ENCODE assay signal across 34 cellular contexts in genomic region chr2:163748420-163748819, GRCh38. TPM values are rescaled to one million over a fixed set of nuclear protein-coding genes. Genes with fewer than 3 reads are reported as not detected.
"Had no signal": no experiment of that assay in that cellular context is flagged by ENCODE, and none has a peak within 500 bp of the region (broad histone marks: within the 10 kb centered on the region; RNA-seq: fewer than 3 reads in every experiment).

No MANE protein-coding gene starts in this region.

- H3K9me3 ChIP-seq: adrenal gland, ascending aorta, esophagus muscularis mucosa, ovary, upper lobe of left lung had no signal

- H3K27ac Mint-ChIP-seq: activated naive CD4-positive, alpha-beta T cell treated with anti-CD3 and anti-CD28 coated beads for 36 hours; activated naive CD8-positive, alpha-beta T cell treated with anti-CD3 and anti-CD28 coated beads for 36 hours; activated T-helper 1 cell treated with anti-CD3 and anti-CD28 coated beads, Interleukin-12 subunit alpha, Interleukin-12 subunit beta, Interleukin-2, Interleukin-4 antibody, amounts not matched to agents 30 ng/mL and 10 ng/mL and 1 ng/mL, durations not matched to agents 14 hours and 24 hours and 36 hours; brain; effector memory CD8-positive, alpha-beta T cell; memory B cell; naive thymus-derived CD4-positive, alpha-beta T cell; progenitor cell of endocrine pancreas; stimulated activated memory B cell treated with anti-CD40 and anti-IgM and Interleukin-4, amounts not matched to agents 10 μg/mL and 1 μg/mL and 100 μg/mL, for 72 hours; stimulated activated naive CD8-positive, alpha-beta T cell treated with anti-CD3 and anti-CD28 coated beads, Interleukin-15, amount 100 ng/mL, for 72 hours; T-helper 1 cell treated with Interleukin-12 subunit alpha and Interleukin-12 subunit beta and Interleukin-4 antibody, amounts not matched to agents 30 μg/mL and 1 μg/mL, for 36 hours had no signal

- H3K4me1 ChIP-seq: adrenal gland, esophagus muscularis mucosa, upper lobe of left lung had no signal

- H3K4me1 Mint-ChIP-seq: activated naive CD8-positive, alpha-beta T cell treated with anti-CD3 and anti-CD28 coated beads for 36 hours; memory B cell; naive thymus-derived CD4-positive, alpha-beta T cell; stimulated activated memory B cell treated with anti-CD40 and anti-IgM and Interleukin-4, amounts not matched to agents 10 μg/mL and 1 μg/mL and 100 μg/mL, for 72 hours; stimulated activated naive CD8-positive, alpha-beta T cell treated with anti-CD3 and anti-CD28 coated beads, Interleukin-15, amount 100 ng/mL, for 72 hours had no signal

- H3K36me3 ChIP-seq: adrenal gland, ascending aorta, esophagus muscularis mucosa, ovary, upper lobe of left lung had no signal

- H3K27me3 Mint-ChIP-seq: activated naive CD8-positive, alpha-beta T cell treated with anti-CD3 and anti-CD28 coated beads for 36 hours; effector memory CD8-positive, alpha-beta T cell; memory B cell; naive thymus-derived CD4-positive, alpha-beta T cell; stimulated activated memory B cell treated with anti-CD40 and anti-IgM and Interleukin-4, amounts not matched to agents 10 μg/mL and 1 μg/mL and 100 μg/mL, for 72 hours; stimulated activated naive CD8-positive, alpha-beta T cell treated with anti-CD3 and anti-CD28 coated beads, Interleukin-15, amount 100 ng/mL, for 72 hours had no signal

- H3K9me3 Mint-ChIP-seq: activated T-helper 1 cell treated with anti-CD3 and anti-CD28 coated beads, Interleukin-12 subunit alpha, Interleukin-12 subunit beta, Interleukin-2, Interleukin-4 antibody, amounts not matched to agents 30 ng/mL and 10 ng/mL and 1 ng/mL, durations not matched to agents 14 hours and 24 hours and 36 hours; T-helper 1 cell treated with Interleukin-12 subunit alpha and Interleukin-12 subunit beta and Interleukin-4 antibody, amounts not matched to agents 30 μg/mL and 1 μg/mL, for 36 hours had no signal

- H3K4me3 ChIP-seq: adrenal gland, ascending aorta, esophagus muscularis mucosa, ovary, skin epidermis, upper lobe of left lung had no signal

- ATAC-seq: activated CD4-positive, CD25-positive, alpha-beta regulatory T cell treated with anti-CD3 and anti-CD28 coated beads, Interleukin-2, amount 50 U/mL, for 24 hours; effector memory CD8-positive, alpha-beta T cell; naive thymus-derived CD4-positive, alpha-beta T cell; sciatic nerve; stimulated activated memory B cell treated with anti-CD40 and anti-IgM and Interleukin-4, amounts not matched to agents 10 μg/mL and 1 μg/mL and 100 μg/mL, for 72 hours; stimulated activated naive CD8-positive, alpha-beta T cell treated with anti-CD3 and anti-CD28 coated beads, Interleukin-15, amount 100 ng/mL, for 72 hours had no signal

- H3K27ac ChIP-seq: adrenal gland, ascending aorta, esophagus muscularis mucosa, ovary, skin epidermis, upper lobe of left lung, VCaP had no signal

- H3K4me3 Mint-ChIP-seq: activated naive CD4-positive, alpha-beta T cell treated with anti-CD3 and anti-CD28 coated beads for 36 hours; activated naive CD8-positive, alpha-beta T cell treated with anti-CD3 and anti-CD28 coated beads for 36 hours; activated T-helper 1 cell treated with anti-CD3 and anti-CD28 coated beads, Interleukin-12 subunit alpha, Interleukin-12 subunit beta, Interleukin-2, Interleukin-4 antibody, amounts not matched to agents 30 ng/mL and 10 ng/mL and 1 ng/mL, durations not matched to agents 14 hours and 24 hours and 36 hours; brain; effector memory CD8-positive, alpha-beta T cell; memory B cell; naive thymus-derived CD4-positive, alpha-beta T cell; stimulated activated memory B cell treated with anti-CD40 and anti-IgM and Interleukin-4, amounts not matched to agents 10 μg/mL and 1 μg/mL and 100 μg/mL, for 72 hours; stimulated activated naive CD8-positive, alpha-beta T cell treated with anti-CD3 and anti-CD28 coated beads, Interleukin-15, amount 100 ng/mL, for 72 hours; T-helper 1 cell treated with Interleukin-12 subunit alpha and Interleukin-12 subunit beta and Interleukin-4 antibody, amounts not matched to agents 30 μg/mL and 1 μg/mL, for 36 hours had no signal

- DNase-seq: activated CD4-positive, alpha-beta T cell treated with anti-CD3 and anti-CD28 coated beads for 48 hours; activated CD4-positive, alpha-beta T cell treated with anti-CD3 and anti-CD28 coated beads, Interleukin-2, amount 50 U/mL, for 48 hours; activated CD8-positive, alpha-beta memory T cell treated with anti-CD3 and anti-CD28 coated beads for 24 hours; activated CD8-positive, alpha-beta memory T cell treated with anti-CD3 and anti-CD28 coated beads, Interleukin-2, amount 50 U/mL, for 4 hours; activated effector memory CD4-positive, alpha-beta T cell treated with anti-CD3 and anti-CD28 coated beads, Interleukin-2, amount 50 U/mL, for 16 hours; activated naive CD4-positive, alpha-beta T cell treated with anti-CD3 and anti-CD28 coated beads for 36 hours; activated naive CD8-positive, alpha-beta T cell treated with anti-CD3 and anti-CD28 coated beads for 36 hours; activated T-cell treated with anti-CD3 and anti-CD28 coated beads, Interleukin-2, amount 50 U/mL, for 1 hour; adrenal gland; caudate nucleus; cortex of kidney; effector memory CD8-positive, alpha-beta T cell; midbrain; naive thymus-derived CD4-positive, alpha-beta T cell; ovary; retina; stimulated activated CD4-positive, alpha-beta T cell treated with anti-CD3 and anti-CD28 coated beads, Interleukin-4, amount 100 ng/mL, for 4 hours; stimulated activated CD8-positive, alpha-beta memory T cell treated with anti-CD3 and anti-CD28 coated beads, Interleukin-4, amount 100 ng/mL, for 48 hours; stimulated activated naive CD8-positive, alpha-beta T cell treated with anti-CD3 and anti-CD28 coated beads, Interleukin-15, amount 100 ng/mL, for 72 hours; substantia nigra; T-helper 9 cell; upper lobe of left lung had no signal

- H3K27me3 ChIP-seq: adrenal gland, ascending aorta, esophagus muscularis mucosa, ovary, upper lobe of left lung had no signal

- H3K36me3 Mint-ChIP-seq: activated naive CD8-positive, alpha-beta T cell treated with anti-CD3 and anti-CD28 coated beads for 36 hours; brain; memory B cell; naive thymus-derived CD4-positive, alpha-beta T cell; stimulated activated memory B cell treated with anti-CD40 and anti-IgM and Interleukin-4, amounts not matched to agents 10 μg/mL and 1 μg/mL and 100 μg/mL, for 72 hours had no signal

RNA-seq across cellular contexts. Expression of gene FIGN, which starts 12.6 kb away (rescaled TPM):
- total RNA-seq: activated naive CD4-positive, alpha-beta T cell treated with anti-CD3 and anti-CD28 coated beads for 36 hours; activated naive CD8-positive, alpha-beta T cell treated with anti-CD3 and anti-CD28 coated beads for 36 hours; activated T-helper 1 cell treated with anti-CD3 and anti-CD28 coated beads, Interleukin-12 subunit alpha, Interleukin-12 subunit beta, Interleukin-2, Interleukin-4 antibody, amounts not matched to agents 30 ng/mL and 10 ng/mL and 1 ng/mL, durations not matched to agents 14 hours and 24 hours and 36 hours had no signal
- polyA plus RNA-seq: naive thymus-derived CD4-positive, alpha-beta T cell had no signal
